1 cellular context compared by ENCODE assay signal in genomic region chr21:44949161-44950015, GRCh38.
A peak's percentile ranks its signal among the peaks of the same experiment; 100 is the strongest.
TF ChIP-seq lines count a peak whose summit lies in the region.

No MANE protein-coding gene starts in this region.

TF ChIP-seq in HEK293, 187 proteins besides CTCF, POLR2A, EP300 and RAD21 (continued from another document):
- TF ChIP-seq GLIS1 (tag by site-specific recombination; IDR thresholded peaks at IDR 0.05) (peak; percentile 27; the same call in 1 of the 2 replicates), ZNF48 (tag by site-specific recombination; IDR thresholded peaks at IDR 0.05) (no peak), ZNF138 (tag by site-specific recombination; IDR thresholded peaks at IDR 0.05; ENCODE audit: borderline replicate concordance) (no peak), OSR2 (tag by site-specific recombination; IDR thresholded peaks at IDR 0.05) (no peak), ZNF623 (tag by site-specific recombination; IDR thresholded peaks at IDR 0.05) (no peak), ZFP41 (tag by site-specific recombination; IDR thresholded peaks at IDR 0.05; ENCODE audit: borderline replicate concordance) (no peak), KLF17 (tag by site-specific recombination; IDR thresholded peaks at IDR 0.05) (no peak), ZNF626 (tag by site-specific recombination; IDR thresholded peaks at IDR 0.05) (no peak), ZNF174 (tag by site-specific recombination; IDR thresholded peaks at IDR 0.05) (no peak), MZF1 (tag by site-specific recombination; IDR thresholded peaks at IDR 0.05; ENCODE audit: borderline replicate concordance) (no peak), PBX3 (CRISPR knock-in tag; IDR thresholded peaks at IDR 0.05) (0 out of 2 replicates have a peak, but pooled peaks have one; percentile 29), ZEB2 (tag by site-specific recombination; IDR thresholded peaks at IDR 0.05) (peak; percentile 45; the same call in 1 of the 2 replicates), ZNF488 (tag by site-specific recombination; IDR thresholded peaks at IDR 0.05) (no peak), SCRT1 (tag by site-specific recombination; IDR thresholded peaks at IDR 0.05; ENCODE audit: borderline replicate concordance) (no peak), ZNF274 (IDR thresholded peaks at IDR 0.05; ENCODE audit: low read length) (no peak), ZNF274 (tag by site-specific recombination; IDR thresholded peaks at IDR 0.05; ENCODE audit: borderline replicate concordance) (no peak), SP7 (tag by site-specific recombination; IDR thresholded peaks at IDR 0.05) (0 out of 2 replicates have a peak, but pooled peaks have one; percentile 41), KLF8 (tag by site-specific recombination; IDR thresholded peaks at IDR 0.05) (peak; percentile 60; the same call in 1 of the 2 replicates), ZFHX2 (tag by site-specific recombination; conservative IDR thresholded peaks at IDR 0.05) (0 out of 2 replicates have a peak, but pooled peaks have one; percentile 16), ZNF121 (tag by site-specific recombination; IDR thresholded peaks at IDR 0.05) (0 out of 2 replicates have a peak, but pooled peaks have one; percentile 47), PRDM10 (tag by site-specific recombination; IDR thresholded peaks at IDR 0.05) (peak; percentile 50; the same call in 1 of the 2 replicates), AEBP2 (tag by site-specific recombination; IDR thresholded peaks at IDR 0.05; ENCODE audit: borderline replicate concordance) (no peak)
